32 cellular contexts compared by ENCODE assay signal in genomic region chr15:87955284-87955909, GRCh38.
"Had no signal": no experiment of that assay in that cellular context is flagged by ENCODE, and none has a peak within 500 bp of the region (broad histone marks: within the 10 kb centered on the region; RNA-seq: fewer than 3 reads in every experiment).

No MANE protein-coding gene starts in this region.

- H3K27ac Mint-ChIP-seq: activated CD4-positive, alpha-beta T cell treated with anti-CD3 and anti-CD28 coated beads, Interleukin-2, amount 10 ng/mL, durations not matched to agents 7 days and 5 days; activated CD8-positive, alpha-beta T cell treated with anti-CD3 and anti-CD28 coated beads, Interleukin-2, amount 10 ng/mL, durations not matched to agents 7 days and 5 days; activated naive CD4-positive, alpha-beta T cell treated with anti-CD3 and anti-CD28 coated beads for 36 hours; activated naive CD4-positive, alpha-beta T cell treated with anti-CD3 and anti-CD28 coated beads, Interleukin-2, amount 50 U/mL, for 72 hours; activated T-helper 1 cell treated with anti-CD3 and anti-CD28 coated beads, Interleukin-12 subunit alpha, Interleukin-12 subunit beta, Interleukin-2, Interleukin-4 antibody, amounts not matched to agents 30 ng/mL and 10 ng/mL and 1 ng/mL, durations not matched to agents 14 hours and 24 hours and 36 hours; T-helper 1 cell treated with Interleukin-12 subunit alpha and Interleukin-12 subunit beta and Interleukin-4 antibody, amounts not matched to agents 30 μg/mL and 1 μg/mL, for 36 hours; T-helper 2 cell treated with Interferon-gamma antibody and Interleukin-4, amounts not matched to agents 5 μg/mL and 100 μg/mL, for 36 hours had no signal

- H3K36me3 ChIP-seq: adrenal gland, MG63, SJSA1 had no signal

- H3K27ac ChIP-seq: PC-9, RWPE1, SJSA1 had no signal

- H3K9me3 Mint-ChIP-seq: activated CD4-positive, alpha-beta T cell treated with anti-CD3 and anti-CD28 coated beads, Interleukin-2, amount 10 ng/mL, durations not matched to agents 7 days and 5 days; activated naive CD4-positive, alpha-beta T cell treated with anti-CD3 and anti-CD28 coated beads for 36 hours; activated naive CD4-positive, alpha-beta T cell treated with anti-CD3 and anti-CD28 coated beads, Interleukin-2, amount 50 U/mL, for 72 hours; activated T-cell treated with anti-CD3 and anti-CD28 coated beads, Interleukin-2, amount 50 U/mL, for 4 hours; activated T-helper 1 cell treated with anti-CD3 and anti-CD28 coated beads, Interleukin-12 subunit alpha, Interleukin-12 subunit beta, Interleukin-2, Interleukin-4 antibody, amounts not matched to agents 30 ng/mL and 10 ng/mL and 1 ng/mL, durations not matched to agents 14 hours and 24 hours and 36 hours; T-helper 1 cell treated with Interleukin-12 subunit alpha and Interleukin-12 subunit beta and Interleukin-4 antibody, amounts not matched to agents 30 μg/mL and 1 μg/mL, for 36 hours; T-helper 2 cell treated with Interferon-gamma antibody and Interleukin-4, amounts not matched to agents 5 μg/mL and 100 μg/mL, for 36 hours had no signal

- H3K4me3 Mint-ChIP-seq: activated CD4-positive, alpha-beta T cell treated with anti-CD3 and anti-CD28 coated beads, Interleukin-2, amount 10 ng/mL, durations not matched to agents 7 days and 5 days; activated CD8-positive, alpha-beta T cell treated with anti-CD3 and anti-CD28 coated beads, Interleukin-2, amount 10 ng/mL, durations not matched to agents 7 days and 5 days; activated naive CD4-positive, alpha-beta T cell treated with anti-CD3 and anti-CD28 coated beads for 36 hours; activated T-cell treated with anti-CD3 and anti-CD28 coated beads, Interleukin-2, amount 50 U/mL, for 4 hours; activated T-helper 1 cell treated with anti-CD3 and anti-CD28 coated beads, Interleukin-12 subunit alpha, Interleukin-12 subunit beta, Interleukin-2, Interleukin-4 antibody, amounts not matched to agents 30 ng/mL and 10 ng/mL and 1 ng/mL, durations not matched to agents 14 hours and 24 hours and 36 hours; brain; T-helper 1 cell treated with Interleukin-12 subunit alpha and Interleukin-12 subunit beta and Interleukin-4 antibody, amounts not matched to agents 30 μg/mL and 1 μg/mL, for 36 hours; T-helper 2 cell treated with Interferon-gamma antibody and Interleukin-4, amounts not matched to agents 5 μg/mL and 100 μg/mL, for 36 hours had no signal

- H3K36me3 Mint-ChIP-seq: activated naive CD4-positive, alpha-beta T cell treated with anti-CD3 and anti-CD28 coated beads, Interleukin-2, amount 50 U/mL, for 72 hours; brain had no signal

- H3K4me1 Mint-ChIP-seq: activated CD4-positive, alpha-beta T cell treated with anti-CD3 and anti-CD28 coated beads, Interleukin-2, amount 10 ng/mL, durations not matched to agents 7 days and 5 days had no signal

- H3K27me3 Mint-ChIP-seq: activated CD4-positive, alpha-beta T cell treated with anti-CD3 and anti-CD28 coated beads, Interleukin-2, amount 10 ng/mL, durations not matched to agents 7 days and 5 days had no signal

- DNase-seq: activated CD4-positive, alpha-beta T cell treated with anti-CD3 and anti-CD28 coated beads, Interleukin-2, amount 10 ng/mL, durations not matched to agents 7 days and 5 days; activated CD4-positive, alpha-beta T cell treated with anti-CD3 and anti-CD28 coated beads, Interleukin-2, amount 50 U/mL, for 48 hours; activated CD8-positive, alpha-beta T cell treated with anti-CD3 and anti-CD28 coated beads, Interleukin-2, amount 10 ng/mL, durations not matched to agents 7 days and 5 days; activated gamma-delta T cell treated with Interleukin-2 at 50 U/mL for 16 hours; activated naive CD4-positive, alpha-beta T cell treated with anti-CD3 and anti-CD28 coated beads for 36 hours; activated T-cell treated with anti-CD3 and anti-CD28 coated beads for 4 hours; activated T-cell treated with anti-CD3 and anti-CD28 coated beads, Interleukin-2, amount 50 U/mL, for 4 hours; adrenal gland; Kasumi-1; KG1; MG63; NCI-H1048; NCI-H1105 treated with DMSO at 0.1 percent for 48 hours; NCI-H1436; NCI-H1694; NCI-H1930; NCI-H2081 treated with DMSO at 0.1 percent for 48 hours; NCI-H226; NCI-H446 treated with DMSO at 0.1 percent for 48 hours; NCI-H524; NCI-H69; NCI-H82; PC-9; SHP77 treated with DMSO at 0.1 percent for 48 hours; SK-N-SH had no signal

- H3K27me3 ChIP-seq: adrenal gland, MG63, SJSA1 had no signal

- H3K4me3 ChIP-seq: adrenal gland, MG63, PC-9, SJSA1 had no signal

- H3K4me1 ChIP-seq: adrenal gland, SJSA1 had no signal

- H3K9me3 ChIP-seq: adrenal gland, MG63, SJSA1, SK-N-SH had no signal

- ATAC-seq: activated CD8-positive, alpha-beta T cell treated with anti-CD3 and anti-CD28 coated beads, Interleukin-2, amount 10 ng/mL, durations not matched to agents 7 days and 5 days; activated naive CD4-positive, alpha-beta T cell treated with anti-CD3 and anti-CD28 coated beads, Interleukin-2, amount 50 U/mL, for 72 hours; activated T-cell treated with anti-CD3 and anti-CD28 coated beads, Interleukin-2, amount 50 U/mL, for 4 hours had no signal
